ENCODE assay signal across 8 cellular contexts in the genomic region with DNA sequence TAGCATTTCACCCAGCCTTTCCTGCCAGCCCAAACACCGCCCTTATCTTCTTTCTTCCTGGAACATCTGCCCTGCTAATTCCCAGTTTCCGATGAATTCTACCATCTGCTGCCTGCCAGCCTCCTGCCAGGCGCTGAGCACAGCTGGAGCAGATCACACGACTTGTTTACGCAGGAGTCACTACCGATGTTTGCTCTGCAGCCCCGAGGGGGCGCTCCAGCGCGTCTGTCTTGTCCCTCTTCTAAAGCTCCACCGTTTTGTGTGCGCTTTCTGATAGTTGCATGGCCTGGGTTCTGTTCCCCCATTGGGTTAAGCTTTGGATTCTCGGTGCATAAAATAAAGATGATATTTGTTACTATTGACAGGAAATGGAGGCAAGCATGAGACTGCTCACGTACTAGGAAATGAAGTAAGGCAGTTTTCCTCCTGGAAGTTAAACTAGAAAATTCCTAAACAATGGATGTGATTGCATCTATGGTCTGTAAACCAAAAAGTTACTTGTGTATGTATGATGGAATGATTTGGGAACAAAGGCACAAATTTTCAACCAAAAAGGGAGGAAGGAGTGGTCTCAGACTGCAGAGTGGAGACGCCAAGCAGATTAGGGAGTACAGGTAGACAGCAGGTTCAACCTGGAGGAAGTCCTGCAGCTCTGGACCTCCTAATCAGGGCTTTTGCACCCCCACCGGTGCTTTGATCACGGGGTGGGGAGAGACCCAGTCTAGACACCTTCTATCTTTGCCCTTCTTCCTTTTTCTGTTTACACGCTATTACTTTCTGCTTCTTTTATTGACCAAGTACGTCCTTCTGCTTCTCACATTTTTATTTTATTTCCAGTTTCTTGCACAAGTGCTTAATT. TPM values are rescaled to one million over a fixed set of nuclear protein-coding genes. Genes with fewer than 3 reads are reported as not detected.
DNase-seq lines count a peak whose midpoint lies in the region; ATAC-seq and TF ChIP-seq lines count a peak whose summit lies in the region.

No MANE protein-coding gene starts in this region.

- no peaks in the 10 kb centered on the region for H3K27me3 Mint-ChIP-seq in activated T-cell treated with anti-CD3 and anti-CD28 coated beads, Interleukin-2, amount 50 U/mL, for 4 hours (ENCODE audit: low read depth)
- no peaks in the 10 kb centered on the region for H3K27me3 Mint-ChIP-seq in naive thymus-derived CD4-positive, alpha-beta T cell

- H3K27ac Mint-ChIP-seq in naive thymus-derived CD4-positive, alpha-beta T cell, result peak overlapping the region; percentile 76 to 97 (median 86)

- POLR2A ChIA-PET in naive thymus-derived CD4-positive, alpha-beta T cell (lab: Charles Lee), result interaction anchor here (0.6 to 3.2 kb wide), 16 partner anchors 10 to 580 kb away, joined by 3 to 27 read pairs (median 5); no protein-coding TSS in a partner anchor

- H3K36me3 ChIP-seq in BE2C (peaks cover 5% of the 10 kb centered on the region), esophagus squamous epithelium (no peaks in the 10 kb centered on the region)
- peaks cover 0 to 3% (median 0%) of the 10 kb centered on the region in 3 experiments for H3K36me3 ChIP-seq in naive thymus-derived CD4-positive, alpha-beta T cell (ENCODE audit: control insufficient read depth in 2 of 3, insufficient read depth in 3 of 3, low read length in 3 of 3)

- 20 to 26% methylated on average over 12 to 19 of the region's 19 CpGs for WGBS in esophagus squamous epithelium, 2 donors

- H3K27me3 ChIP-seq in BE2C (peaks cover 18% of the 10 kb centered on the region), esophagus squamous epithelium (peaks cover 0 to 11% (median 0%) of the 10 kb centered on the region in 4 donors)
- H3K27me3 ChIP-seq in naive thymus-derived CD4-positive, alpha-beta T cell (ENCODE audit: control insufficient read depth in 2 of 2, insufficient read depth in 2 of 2, low read length in 2 of 2), result no peaks in the 10 kb centered on the region

- no peaks in the 10 kb centered on the region for H3K9me3 ChIP-seq in BE2C
- H3K9me3 ChIP-seq in esophagus squamous epithelium, result no peaks in the 10 kb centered on the region
- no peaks in the 10 kb centered on the region for H3K9me3 ChIP-seq in naive thymus-derived CD4-positive, alpha-beta T cell (ENCODE audit: control insufficient read depth in 2 of 3, low read length in 3 of 3)

- ATAC-seq in GM19372 (IDR thresholded peaks at IDR 0.05; ENCODE audit: low read depth, unreplicated experiment), result peak; percentile 38
- peak; percentile 17 to 23 for ATAC-seq in activated T-cell treated with anti-CD3 and anti-CD28 coated beads, Interleukin-2, amount 50 U/mL, for 4 hours
- ATAC-seq in naive thymus-derived CD4-positive, alpha-beta T cell, result peak; percentile 54

- peaks cover 76% of the 10 kb centered on the region for H3K4me1 Mint-ChIP-seq in activated T-cell treated with anti-CD3 and anti-CD28 coated beads, Interleukin-2, amount 50 U/mL, for 4 hours (ENCODE audit: low read depth)
- H3K4me1 Mint-ChIP-seq in naive thymus-derived CD4-positive, alpha-beta T cell, result peaks cover 48 to 83% (median 73%) of the 10 kb centered on the region in 7 donors

- peak; percentile 87 for TF ChIP-seq CTCF in BE2C (IDR thresholded peaks at IDR 0.05; ENCODE audit: low read depth, low read length)
- TF ChIP-seq CTCF in esophagus squamous epithelium (IDR thresholded peaks at IDR 0.05), result peak; percentile 63 to 82 (median 75)

- TF ChIP-seq POLR2A in esophagus squamous epithelium (IDR thresholded peaks at IDR 0.05), result no peak

- no peaks in the 10 kb centered on the region for H3K4me1 ChIP-seq in BE2C
- peaks cover 9 to 43% (median 22%) of the 10 kb centered on the region in 3 donors for H3K4me1 ChIP-seq in esophagus squamous epithelium
- H3K4me1 ChIP-seq in naive thymus-derived CD4-positive, alpha-beta T cell (ENCODE audit: control insufficient read depth in 2 of 2, insufficient read depth in 2 of 2, low read length in 2 of 2), result peaks cover 29 to 55% of the 10 kb centered on the region in 2 donors

- H3K4me3 Mint-ChIP-seq in activated T-cell treated with anti-CD3 and anti-CD28 coated beads, Interleukin-2, amount 50 U/mL, for 4 hours, result peak overlapping the region; percentile 65
- peak overlapping the region; percentile 58 to 89 (median 80) for H3K4me3 Mint-ChIP-seq in naive thymus-derived CD4-positive, alpha-beta T cell

- no peaks in the 10 kb centered on the region for H3K9me3 Mint-ChIP-seq in activated T-cell treated with anti-CD3 and anti-CD28 coated beads, Interleukin-2, amount 50 U/mL, for 4 hours
- H3K9me3 Mint-ChIP-seq in naive thymus-derived CD4-positive, alpha-beta T cell, result peaks cover 0 to 8% (median 0%) of the 10 kb centered on the region in 11 donors

- peak overlapping the region in 3 of 4 donors; percentile 51 to 60 (median 51) for H3K27ac ChIP-seq in esophagus squamous epithelium
- no peak overlapping the region for H3K27ac ChIP-seq in naive thymus-derived CD4-positive, alpha-beta T cell (ENCODE audit: low read depth, low read length)

- H3K4me3 ChIP-seq in BE2C (ENCODE audit: low read depth, low read length), result peak overlapping the region; percentile 38
- H3K4me3 ChIP-seq in esophagus squamous epithelium, result peak overlapping the region in 2 of 4 donors; percentile 8 to 47
- H3K4me3 ChIP-seq in naive thymus-derived CD4-positive, alpha-beta T cell (ENCODE audit: low read length), result peak overlapping the region; percentile 36

- peak; percentile 89 for DNase-seq in BE2C
- DNase-seq in HuH-7 (ENCODE audit: low spot score), result peak; percentile 84
- DNase-seq in OCI-M1 (lab: John Stamatoyannopoulos, UW), result peak; percentile 96
- DNase-seq in activated T-cell treated with anti-CD3 and anti-CD28 coated beads, Interleukin-2, amount 50 U/mL, for 4 hours, result peak; percentile 86
- DNase-seq in esophagus squamous epithelium (lab: John Stamatoyannopoulos, UW), result peak; percentile 39
- peak; percentile 70 to 88 (median 84) for DNase-seq in naive thymus-derived CD4-positive, alpha-beta T cell
- peak; percentile 73 for DNase-seq in stimulated activated CD8-positive, alpha-beta memory T cell treated with anti-CD3 and anti-CD28 coated beads, Interleukin-7, amount 100 ng/mL, for 24 hours (ENCODE audit: low read depth)

- H3K36me3 Mint-ChIP-seq in activated T-cell treated with anti-CD3 and anti-CD28 coated beads, Interleukin-2, amount 50 U/mL, for 4 hours (ENCODE audit: insufficient read depth), result peaks cover 6% of the 10 kb centered on the region
- peaks cover 0 to 4% (median 0%) of the 10 kb centered on the region in 5 donors for H3K36me3 Mint-ChIP-seq in naive thymus-derived CD4-positive, alpha-beta T cell

- intact Hi-C loops in esophagus squamous epithelium (cut with DNase I), result no loop called here
- intact Hi-C loops in naive thymus-derived CD4-positive, alpha-beta T cell (cut with micrococcal nuclease), result loop anchor here (1.0 to 10.0 kb wide), 8 partner anchors 14 to 498 kb away; partner anchors contain the start of genes FBH1 (in 1 of the 2), GDI2 (in 1 of the 2) and PRKCQ (in 1 of the 2)

- CTCF ChIA-PET in naive thymus-derived CD4-positive, alpha-beta T cell (lab: Charles Lee), result interaction anchor here (0.5 to 6.0 kb wide), 29 partner anchors 9 to 1302 kb away, joined by 3 to 84 read pairs (median 4); partner anchors contain the start of gene IL2RA

RNA-seq across cellular contexts. Expression of gene RBM17, which starts 2.2 kb away (rescaled TPM):
- polyA plus RNA-seq in BE2C (2012; ENCODE audit: insufficient read depth, insufficient read length, low read depth), result 128 TPM
- total RNA-seq in activated T-cell treated with anti-CD3 and anti-CD28 coated beads, Interleukin-2, amount 50 U/mL, for 4 hours, result 100 to 1,000 TPM; 231 to 261 (median 237) TPM
- total RNA-seq in esophagus squamous epithelium, result 10 to 100 TPM; 35.7 to 61.8 (median 39.4) TPM
- total RNA-seq in naive thymus-derived CD4-positive, alpha-beta T cell, result 100 to 1,000 TPM; 120 to 158 (median 127) TPM
- 10 to 100 TPM; 66.6 to 83.0 TPM for polyA plus RNA-seq in naive thymus-derived CD4-positive, alpha-beta T cell

RNA-seq across cellular contexts. Expression of gene IL2RA, which starts 24.4 kb away (rescaled TPM):
- polyA plus RNA-seq in BE2C (2012; ENCODE audit: insufficient read depth, insufficient read length, low read depth), result not detected
- 100 to 1,000 TPM; 639 to 698 (median 653) TPM for total RNA-seq in activated T-cell treated with anti-CD3 and anti-CD28 coated beads, Interleukin-2, amount 50 U/mL, for 4 hours
- total RNA-seq in esophagus squamous epithelium, result 1 to 10 TPM in 2 of 4 donors, under 1 TPM in 1, not detected in 1; 0.70 to 3.8 (median 3.0) TPM
- total RNA-seq in naive thymus-derived CD4-positive, alpha-beta T cell, result 100 to 1,000 TPM in 1 of 5 experiments, 10 to 100 TPM in 1, 1 to 10 TPM in 3; 2.5 to 266 (median 6.7) TPM
- 1 to 10 TPM in 1 of 2 donors, under 1 TPM in 1; 0.85 to 3.0 TPM for polyA plus RNA-seq in naive thymus-derived CD4-positive, alpha-beta T cell

Comparison
In these comparisons a context has a peak if more than half of its experiments do, and no peak if none do; other contexts are left out.
1. DNase-seq: peak in every context shown above with its lines; median percentile 96 in OCI-M1; 89 in BE2C; 86 in activated T-cell treated with anti-CD3 and anti-CD28 coated beads, Interleukin-2, amount 50 U/mL, for 4 hours; 84 in HuH-7; 84 in naive thymus-derived CD4-positive, alpha-beta T cell; 73 in stimulated activated CD8-positive, alpha-beta memory T cell treated with anti-CD3 and anti-CD28 coated beads, Interleukin-7, amount 100 ng/mL, for 24 hours; 39 in esophagus squamous epithelium.